In the genomic region with DNA sequence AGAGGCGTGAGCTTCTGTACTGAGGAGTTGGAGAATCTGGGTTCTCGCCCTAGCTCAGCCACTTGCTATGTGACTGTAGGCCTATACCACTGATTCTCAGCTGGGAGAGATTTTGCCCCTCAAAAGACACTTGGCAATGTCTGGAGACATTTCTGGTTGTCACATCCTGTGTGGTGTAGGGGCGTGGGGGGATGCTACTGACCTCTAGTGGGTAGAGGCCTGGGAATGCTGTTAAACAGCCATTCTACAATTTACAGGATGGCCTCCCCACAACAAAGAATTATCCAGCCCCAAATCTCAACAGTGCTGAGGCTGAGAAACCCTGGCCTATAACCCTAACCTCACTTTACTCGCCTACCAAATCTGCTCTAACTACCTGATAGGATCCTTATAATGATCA, we compare ENCODE assay signal across 1 cellular context.
TF ChIP-seq lines count a peak whose summit lies in the region.

No MANE protein-coding gene starts in this region.

TF ChIP-seq in H1, 55 proteins besides CTCF, POLR2A, EP300 and RAD21 (continued from another document):
- TF ChIP-seq BCL11A (IDR thresholded peaks at IDR 0.05; ENCODE audit: low read depth in 2 of 2, low read length in 2 of 2): no peak
- TF ChIP-seq RFX5 (IDR thresholded peaks at IDR 0.05; ENCODE audit: borderline replicate concordance, low read depth, low read length): no peak
- no peak for TF ChIP-seq TBP (IDR thresholded peaks at IDR 0.05; ENCODE audit: low read depth, low read length)
- TF ChIP-seq, protein P1, sequence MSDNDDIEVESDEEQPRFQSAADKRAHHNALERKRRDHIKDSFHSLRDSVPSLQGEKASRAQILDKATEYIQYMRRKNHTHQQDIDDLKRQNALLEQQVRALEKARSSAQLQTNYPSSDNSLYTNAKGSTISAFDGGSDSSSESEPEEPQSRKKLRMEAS (IDR thresholded peaks at IDR 0.05): no peak
- TF ChIP-seq SRF (IDR thresholded peaks at IDR 0.05; ENCODE audit: low read depth, low read length): no peak
- TF ChIP-seq SAP30 (IDR thresholded peaks at IDR 0.05; ENCODE audit: insufficient read depth, insufficient replicate concordance, low read length): no peak
- no peak for TF ChIP-seq ASH2L (IDR thresholded peaks at IDR 0.05; ENCODE audit: low read length)
- TF ChIP-seq HDAC2 (IDR thresholded peaks at IDR 0.05; ENCODE audit: borderline replicate concordance in 1 of 2, low read depth in 2 of 2, low read length in 2 of 2): no peak
- TF ChIP-seq BRCA1 (IDR thresholded peaks at IDR 0.05; ENCODE audit: low read depth, low read length): no peak
- no peak for TF ChIP-seq SP1 (IDR thresholded peaks at IDR 0.05; ENCODE audit: low read depth, low read length)
- TF ChIP-seq RBBP5 (IDR thresholded peaks at IDR 0.05; ENCODE audit: borderline replicate concordance, low read depth, low read length): no peak
- TF ChIP-seq, protein P2, sequence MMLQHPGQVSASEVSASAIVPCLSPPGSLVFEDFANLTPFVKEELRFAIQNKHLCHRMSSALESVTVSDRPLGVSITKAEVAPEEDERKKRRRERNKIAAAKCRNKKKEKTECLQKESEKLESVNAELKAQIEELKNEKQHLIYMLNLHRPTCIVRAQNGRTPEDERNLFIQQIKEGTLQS (IDR thresholded peaks at IDR 0.05; ENCODE audit: insufficient read depth, low read depth, low read length): no peak
